ENCODE assay signal across 20 cellular contexts in genomic region chr11:19698493-19699292, GRCh38. TPM values are rescaled to one million over a fixed set of nuclear protein-coding genes. Genes with fewer than 3 reads are reported as not detected.
DNase-seq lines count a peak whose midpoint lies in the region; ATAC-seq and TF ChIP-seq lines count a peak whose summit lies in the region.
"Had no signal": no experiment of that assay in that cellular context is flagged by ENCODE, and none has a peak within 500 bp of the region (broad histone marks: within the 10 kb centered on the region; RNA-seq: fewer than 3 reads in every experiment).

No MANE protein-coding gene starts in this region.

- ATAC-seq in GM18505 (IDR thresholded peaks at IDR 0.05; ENCODE audit: unreplicated experiment), result no peak
- ATAC-seq in HG03342 (IDR thresholded peaks at IDR 0.05; ENCODE audit: unreplicated experiment), result no peak
- no peak for ATAC-seq in HG03439 (IDR thresholded peaks at IDR 0.05; ENCODE audit: unreplicated experiment)

- no peaks in the 10 kb centered on the region for H3K36me3 Mint-ChIP-seq in immature natural killer cell
- H3K36me3 Mint-ChIP-seq: activated naive CD4-positive, alpha-beta T cell treated with anti-CD3 and anti-CD28 coated beads, Interleukin-2, amount 50 U/mL, for 24 hours had no signal

- H3K4me1 Mint-ChIP-seq in immature natural killer cell, result no peaks in the 10 kb centered on the region
- H3K4me1 Mint-ChIP-seq: activated naive CD4-positive, alpha-beta T cell treated with anti-CD3 and anti-CD28 coated beads, Interleukin-2, amount 50 U/mL, for 24 hours; central memory CD8-positive, alpha-beta T cell had no signal

- H3K4me3 ChIP-seq in foreskin fibroblast (ENCODE audit: low read depth in 1 of 2, low read length in 2 of 2), result no peak overlapping the region
- H3K4me3 ChIP-seq: lung, spleen had no signal

- peaks cover 1 to 5% (median 5%) of the 10 kb centered on the region in 3 donors for H3K27me3 Mint-ChIP-seq in immature natural killer cell (ENCODE audit: low read depth in 3 of 3)

- TF ChIP-seq POLR2A in GM18505 (IDR thresholded peaks at IDR 0.05; ENCODE audit: borderline replicate concordance, extremely low read depth, insufficient read depth, insufficient read length), result no peak

- TF ChIP-seq CTCF in foreskin fibroblast (IDR thresholded peaks at IDR 0.05; ENCODE audit: low read depth, low read length), result no peak

- H3K9me3 Mint-ChIP-seq in immature natural killer cell, result no peaks in the 10 kb centered on the region
- H3K9me3 Mint-ChIP-seq: activated naive CD4-positive, alpha-beta T cell treated with anti-CD3 and anti-CD28 coated beads, Interleukin-2, amount 50 U/mL, for 24 hours; central memory CD8-positive, alpha-beta T cell; stimulated activated naive CD8-positive, alpha-beta T cell treated with anti-CD3 and anti-CD28 coated beads, Interleukin-15, Interleukin-2, amounts not matched to agents 100 ng/mL and 50 ng/mL, for 24 hours had no signal

- H3K4me3 Mint-ChIP-seq in immature natural killer cell, result no peak overlapping the region
- H3K4me3 Mint-ChIP-seq: activated naive CD4-positive, alpha-beta T cell treated with anti-CD3 and anti-CD28 coated beads, Interleukin-2, amount 50 U/mL, for 24 hours; central memory CD8-positive, alpha-beta T cell; neural crest cell; stimulated activated naive CD8-positive, alpha-beta T cell treated with anti-CD3 and anti-CD28 coated beads, Interleukin-15, Interleukin-2, amounts not matched to agents 100 ng/mL and 50 ng/mL, for 24 hours had no signal

- H3K27ac Mint-ChIP-seq in immature natural killer cell, result no peak overlapping the region
- H3K27ac Mint-ChIP-seq: activated naive CD4-positive, alpha-beta T cell treated with anti-CD3 and anti-CD28 coated beads, Interleukin-2, amount 50 U/mL, for 24 hours; stimulated activated naive CD8-positive, alpha-beta T cell treated with anti-CD3 and anti-CD28 coated beads, Interleukin-15, Interleukin-2, amounts not matched to agents 100 ng/mL and 50 ng/mL, for 24 hours had no signal

- DNase-seq in EH (ENCODE audit: low read depth), result peak; percentile 34
- DNase-seq in amniotic epithelial cell (ENCODE audit: low read depth), result peak; percentile 54
- DNase-seq in foreskin fibroblast, result peak; percentile 65 to 77
- DNase-seq in renal cortical epithelial cell (ENCODE audit: low read depth), result peak; percentile 64
- DNase-seq in immature natural killer cell, result no peak
- DNase-seq: activated CD4-positive, alpha-beta T cell treated with anti-CD3 and anti-CD28 coated beads for 4 hours; activated T-cell treated with anti-CD3 and anti-CD28 coated beads for 4 hours; hippocampal formation; NCI-H2081 treated with DMSO at 0.1 percent for 48 hours; SHP77; spleen; T-helper 9 cell had no signal

RNA-seq across cellular contexts. Expression of gene NAV2, which starts 13.9 kb away (rescaled TPM):
- total RNA-seq in renal cortical epithelial cell, result 8.5 and 41.1 TPM in 2 replicates
- polyA plus RNA-seq in immature natural killer cell, result under 1 TPM in 1 of 3 donors, not detected in 2; 0.66 TPM

Comparison
In these comparisons a context has a peak if more than half of its experiments do, and no peak if none do; other contexts are left out.
1. DNase-seq: peak in EH (single experiment), amniotic epithelial cell (single experiment), foreskin fibroblast (2 of 2) and renal cortical epithelial cell (single experiment); none in immature natural killer cell (0 of 3).